ENCODE assay signal across 26 cellular contexts in the genomic region with DNA sequence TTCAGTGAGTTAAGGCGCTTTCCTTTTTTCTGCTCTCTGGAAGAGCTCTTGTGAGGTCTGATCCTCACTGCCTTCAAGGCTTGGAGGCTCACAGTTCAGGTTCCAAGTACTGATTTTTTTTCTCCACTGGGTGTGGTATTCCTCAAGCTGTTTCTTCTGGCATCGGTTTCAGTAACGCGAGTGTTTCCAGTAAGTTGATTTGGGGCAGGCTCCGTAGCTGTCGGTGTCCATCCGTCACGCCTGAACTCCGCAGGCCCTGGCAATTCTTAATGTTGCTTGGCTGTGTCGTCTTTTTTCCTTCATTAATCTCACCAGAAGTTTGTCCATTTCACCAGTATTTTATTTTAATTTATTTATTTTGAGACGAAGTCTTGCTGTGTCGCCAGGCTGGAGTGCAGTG. TPM values are rescaled to one million over a fixed set of nuclear protein-coding genes. Genes with fewer than 3 reads are reported as not detected.
"Had no signal": no experiment of that assay in that cellular context is flagged by ENCODE, and none has a peak within 500 bp of the region (broad histone marks: within the 10 kb centered on the region; RNA-seq: fewer than 3 reads in every experiment).

No MANE protein-coding gene starts in this region.

- DNase-seq: colonic mucosa; dermis blood vessel endothelial cell; immature natural killer cell; mesendoderm; naive B cell; psoas muscle; retina; sigmoid colon; stimulated activated CD4-positive, alpha-beta T cell treated with anti-CD3 and anti-CD28 coated beads, Interleukin-2, amount 100 ng/mL, for 24 hours; stimulated activated CD4-positive, alpha-beta T cell treated with anti-CD3 and anti-CD28 coated beads, Interleukin-4, amount 100 ng/mL, for 4 hours; stimulated activated naive B cell treated with anti-CD40 and anti-IgM and Interleukin-4, amounts not matched to agents 10 μg/mL and 1 μg/mL and 100 μg/mL, for 72 hours; stimulated activated naive CD8-positive, alpha-beta T cell treated with anti-CD3 and anti-CD28 coated beads, Interleukin-15, amount 100 ng/mL, for 72 hours; transverse colon had no signal

- H3K4me3 ChIP-seq: colonic mucosa, psoas muscle, sigmoid colon, skin epidermis, thoracic aorta, transverse colon had no signal

- H3K4me1 ChIP-seq: colonic mucosa, psoas muscle, sigmoid colon, transverse colon had no signal

- H3K4me3 Mint-ChIP-seq: immature natural killer cell; stimulated activated naive B cell treated with anti-CD40 and anti-IgM and Interleukin-4, amounts not matched to agents 10 μg/mL and 1 μg/mL and 100 μg/mL, for 72 hours; stimulated activated naive CD8-positive, alpha-beta T cell treated with anti-CD3 and anti-CD28 coated beads, Interleukin-15, amount 100 ng/mL, for 72 hours had no signal

- ATAC-seq: psoas muscle; stimulated activated naive B cell treated with anti-CD40 and anti-IgM and Interleukin-4, amounts not matched to agents 10 μg/mL and 1 μg/mL and 100 μg/mL, for 72 hours; stimulated activated naive CD8-positive, alpha-beta T cell treated with anti-CD3 and anti-CD28 coated beads, Interleukin-15, amount 100 ng/mL, for 72 hours had no signal

- H3K4me1 Mint-ChIP-seq: immature natural killer cell; naive B cell; stimulated activated naive B cell treated with anti-CD40 and anti-IgM and Interleukin-4, amounts not matched to agents 10 μg/mL and 1 μg/mL and 100 μg/mL, for 72 hours; stimulated activated naive CD8-positive, alpha-beta T cell treated with anti-CD3 and anti-CD28 coated beads, Interleukin-15, amount 100 ng/mL, for 72 hours had no signal

- H3K27me3 Mint-ChIP-seq: naive B cell; stimulated activated naive B cell treated with anti-CD40 and anti-IgM and Interleukin-4, amounts not matched to agents 10 μg/mL and 1 μg/mL and 100 μg/mL, for 72 hours; stimulated activated naive CD8-positive, alpha-beta T cell treated with anti-CD3 and anti-CD28 coated beads, Interleukin-15, amount 100 ng/mL, for 72 hours had no signal

- H3K9me3 ChIP-seq: colonic mucosa, neutrophil, psoas muscle, sigmoid colon, thoracic aorta, transverse colon had no signal

- H3K9me3 Mint-ChIP-seq: immature natural killer cell; naive B cell; stimulated activated naive B cell treated with anti-CD40 and anti-IgM and Interleukin-4, amounts not matched to agents 10 μg/mL and 1 μg/mL and 100 μg/mL, for 72 hours; stimulated activated naive CD8-positive, alpha-beta T cell treated with anti-CD3 and anti-CD28 coated beads, Interleukin-15, amount 100 ng/mL, for 72 hours had no signal

- H3K27ac ChIP-seq: colonic mucosa, neutrophil, psoas muscle, skin epidermis, thoracic aorta, transverse colon had no signal

- H3K36me3 ChIP-seq: colonic mucosa, transverse colon had no signal

- H3K27ac Mint-ChIP-seq: stimulated activated naive B cell treated with anti-CD40 and anti-IgM and Interleukin-4, amounts not matched to agents 10 μg/mL and 1 μg/mL and 100 μg/mL, for 72 hours had no signal

- H3K27me3 ChIP-seq: colonic mucosa, neutrophil, sigmoid colon, transverse colon had no signal

RNA-seq across cellular contexts. Expression of gene LRCOL1, which starts 30.6 kb away (rescaled TPM):
- total RNA-seq: cerebellum, epithelial cell of proximal tubule, frontal cortex, osteoblast, thoracic aorta, transverse colon, ureter had no signal
- polyA plus RNA-seq: immature natural killer cell, keratinocyte, neural cell had no signal

RNA-seq across cellular contexts. Expression of gene P2RX2, which starts 38.8 kb away (rescaled TPM):
- total RNA-seq: cerebellum, epithelial cell of proximal tubule, frontal cortex, liver, lung microvascular endothelial cell, osteoblast, psoas muscle, subcutaneous adipose tissue, thoracic aorta had no signal
- polyA plus RNA-seq: immature natural killer cell, keratinocyte, liver, neural cell had no signal
